Comparison of ENCODE assay signal across 19 cellular contexts in genomic region chr3:188008582-188009213, GRCh38.
"Had no signal": no experiment of that assay in that cellular context is flagged by ENCODE, and none has a peak within 500 bp of the region (broad histone marks: within the 10 kb centered on the region; RNA-seq: fewer than 3 reads in every experiment).

No MANE protein-coding gene starts in this region.

- H3K4me3 ChIP-seq: cardiac muscle cell, esophagus muscularis mucosa, testis, upper lobe of left lung had no signal

- DNase-seq: activated B cell treated with CpG ODN at 0.5 μM for 24 hours; activated CD8-positive, alpha-beta memory T cell treated with anti-CD3 and anti-CD28 coated beads for 24 hours; activated naive CD4-positive, alpha-beta T cell; foreskin fibroblast; kidney glomerular epithelial cell; mesendoderm; nephron progenitor cell; right cardiac atrium; small intestine; stimulated activated CD4-positive, alpha-beta T cell treated with anti-CD3 and anti-CD28 coated beads, Interleukin-4, amount 100 ng/mL, for 4 hours; stimulated activated CD8-positive, alpha-beta memory T cell treated with anti-CD3 and anti-CD28 coated beads, Interleukin-4, amount 100 ng/mL, for 48 hours; stimulated activated naive CD8-positive, alpha-beta T cell treated with anti-CD3 and anti-CD28 coated beads, Interleukin-15, Interleukin-2, amounts not matched to agents 100 U/mL and 50 U/mL, for 24 hours; testis had no signal

- H3K27me3 ChIP-seq: cardiac muscle cell, esophagus muscularis mucosa, testis, upper lobe of left lung had no signal

- ATAC-seq: stimulated activated naive CD8-positive, alpha-beta T cell treated with anti-CD3 and anti-CD28 coated beads, Interleukin-15, Interleukin-2, amounts not matched to agents 100 U/mL and 50 U/mL, for 24 hours had no signal

- H3K36me3 ChIP-seq: cardiac muscle cell, esophagus muscularis mucosa, upper lobe of left lung had no signal

- H3K4me1 ChIP-seq: esophagus muscularis mucosa, testis had no signal

- H3K27ac ChIP-seq: cardiac muscle cell, esophagus muscularis mucosa, testis had no signal

- H3K27ac Mint-ChIP-seq: activated B cell treated with CpG ODN at 0.5 μM for 24 hours; activated T-helper 1 cell treated with anti-CD3 and anti-CD28 coated beads, Interleukin-12 subunit alpha, Interleukin-12 subunit beta, Interleukin-2, Interleukin-4 antibody, amounts not matched to agents 30 ng/mL and 10 ng/mL and 1 ng/mL, durations not matched to agents 14 hours and 24 hours and 36 hours; nephron progenitor cell; progenitor cell of endocrine pancreas; T-helper 1 cell treated with Interleukin-12 subunit alpha and Interleukin-12 subunit beta and Interleukin-4 antibody, amounts not matched to agents 30 μg/mL and 1 μg/mL, for 36 hours had no signal

- H3K4me3 Mint-ChIP-seq: activated B cell treated with CpG ODN at 0.5 μM for 24 hours; activated T-helper 1 cell treated with anti-CD3 and anti-CD28 coated beads, Interleukin-12 subunit alpha, Interleukin-12 subunit beta, Interleukin-2, Interleukin-4 antibody, amounts not matched to agents 30 ng/mL and 10 ng/mL and 1 ng/mL, durations not matched to agents 14 hours and 24 hours and 36 hours; nephron progenitor cell; T-helper 1 cell treated with Interleukin-12 subunit alpha and Interleukin-12 subunit beta and Interleukin-4 antibody, amounts not matched to agents 30 μg/mL and 1 μg/mL, for 36 hours had no signal

- H3K9me3 ChIP-seq: testis, upper lobe of left lung had no signal

- H3K27me3 Mint-ChIP-seq: activated B cell treated with CpG ODN at 0.5 μM for 24 hours had no signal
